In genomic region chr2:232385660-232386489, GRCh38 we compare ENCODE assay signal across 11 cellular contexts. TPM values are rescaled to one million over a fixed set of nuclear protein-coding genes. Genes with fewer than 3 reads are reported as not detected.
DNase-seq lines count a peak whose midpoint lies in the region; ATAC-seq and TF ChIP-seq lines count a peak whose summit lies in the region.
"Had no signal": no experiment of that assay in that cellular context is flagged by ENCODE, and none has a peak within 500 bp of the region (broad histone marks: within the 10 kb centered on the region; RNA-seq: fewer than 3 reads in every experiment).

No MANE protein-coding gene starts in this region.

- H3K27ac Mint-ChIP-seq in activated CD4-positive, alpha-beta T cell treated with anti-CD3 and anti-CD28 coated beads, Interleukin-2, amount 10 ng/mL, durations not matched to agents 24 days and 14 days = no peak overlapping the region

- H3K9me3 Mint-ChIP-seq in activated CD4-positive, alpha-beta T cell treated with anti-CD3 and anti-CD28 coated beads, Interleukin-2, amount 10 ng/mL, durations not matched to agents 24 days and 14 days = no peaks in the 10 kb centered on the region

- DNase-seq in GM04504 (ENCODE audit: low read depth) (peak; percentile 84), RWPE2 (ENCODE audit: low spot score) (no peak), foreskin fibroblast (peak; percentile 87 to 91), skeletal muscle cell (ENCODE audit: low read depth) (peak; percentile 52), NCI-H2107 (lab: John Stamatoyannopoulos, UW) (no peak)
- no peak for DNase-seq in activated CD4-positive, alpha-beta T cell treated with anti-CD3 and anti-CD28 coated beads, Interleukin-2, amount 10 ng/mL, durations not matched to agents 24 days and 14 days
- DNase-seq: stomach had no signal

- peaks cover 85% of the 10 kb centered on the region for H3K27me3 ChIP-seq in RWPE2 (ENCODE audit: insufficient read depth, poor library complexity, severe bottlenecking)

- TF ChIP-seq CTCF in RWPE2 (IDR thresholded peaks at IDR 0.05; ENCODE audit: poor library complexity, severe bottlenecking) (no peak), foreskin fibroblast (IDR thresholded peaks at IDR 0.05; ENCODE audit: low read depth, low read length) (no peak)

- no peak overlapping the region for H3K4me3 Mint-ChIP-seq in activated CD4-positive, alpha-beta T cell treated with anti-CD3 and anti-CD28 coated beads, Interleukin-2, amount 10 ng/mL, durations not matched to agents 24 days and 14 days

- no peaks in the 10 kb centered on the region for H3K4me1 Mint-ChIP-seq in activated CD4-positive, alpha-beta T cell treated with anti-CD3 and anti-CD28 coated beads, Interleukin-2, amount 10 ng/mL, durations not matched to agents 24 days and 14 days

- no peaks in the 10 kb centered on the region for H3K9me3 ChIP-seq in RWPE2 (ENCODE audit: severe bottlenecking)
- H3K9me3 ChIP-seq: stomach had no signal

- ATAC-seq in RWPE2 (ENCODE audit: low read depth) (peak; percentile 26; the same call in 2 of the 3 replicates), HG02588 (IDR thresholded peaks at IDR 0.05; ENCODE audit: unreplicated experiment) (no peak)

- H3K27me3 Mint-ChIP-seq in activated CD4-positive, alpha-beta T cell treated with anti-CD3 and anti-CD28 coated beads, Interleukin-2, amount 10 ng/mL, durations not matched to agents 24 days and 14 days = peaks cover 51% of the 10 kb centered on the region

- H3K36me3 ChIP-seq in RWPE2 (ENCODE audit: low read depth) = no peaks in the 10 kb centered on the region
- H3K36me3 ChIP-seq: stomach had no signal

- no peak overlapping the region for H3K27ac ChIP-seq in RWPE2 (ENCODE audit: poor library complexity, severe bottlenecking)
- H3K27ac ChIP-seq: KMS-11, stomach had no signal

- intact Hi-C loops in activated CD4-positive, alpha-beta T cell treated with anti-CD3 and anti-CD28 coated beads, Interleukin-2, amount 10 ng/mL, durations not matched to agents 24 days and 14 days (cut with micrococcal nuclease) = no loop called here

- no peaks in the 10 kb centered on the region for H3K4me1 ChIP-seq in RWPE2 (ENCODE audit: insufficient read depth, poor library complexity, severe bottlenecking)

- no peaks in the 10 kb centered on the region for H3K36me3 Mint-ChIP-seq in activated CD4-positive, alpha-beta T cell treated with anti-CD3 and anti-CD28 coated beads, Interleukin-2, amount 10 ng/mL, durations not matched to agents 24 days and 14 days (ENCODE audit: low read depth)

- H3K4me3 ChIP-seq in RWPE2 (ENCODE audit: severe bottlenecking) (no peak overlapping the region), foreskin fibroblast (ENCODE audit: low read depth in 1 of 2, low read length in 2 of 2) (peak overlapping the region in 1 of 2 donors; percentile 26), skeletal muscle cell (ENCODE audit: low read depth, low read length) (no peak overlapping the region)

RNA-seq across cellular contexts. Expression of gene ALPP, which starts 7.3 kb away (rescaled TPM):
- not detected in 2 replicates for total RNA-seq in activated CD4-positive, alpha-beta T cell treated with anti-CD3 and anti-CD28 coated beads, Interleukin-2, amount 10 ng/mL, durations not matched to agents 24 days and 14 days
- total RNA-seq: cerebellum, OCI-LY7, stomach had no signal

RNA-seq across cellular contexts. Expression of gene ALPG, which starts 20.8 kb away (rescaled TPM):
- total RNA-seq in activated CD4-positive, alpha-beta T cell treated with anti-CD3 and anti-CD28 coated beads, Interleukin-2, amount 10 ng/mL, durations not matched to agents 24 days and 14 days = not detected in 2 replicates
- total RNA-seq: cerebellum, OCI-LY7, stomach had no signal

Comparison
In these comparisons a context has a peak if more than half of its experiments do, and no peak if none do; other contexts are left out.
1. DNase-seq: peak in GM04504 (single experiment), foreskin fibroblast (2 of 2) and skeletal muscle cell (single experiment); none in RWPE2 (single experiment), NCI-H2107 (single experiment) and activated CD4-positive, alpha-beta T cell treated with anti-CD3 and anti-CD28 coated beads, Interleukin-2, amount 10 ng/mL, durations not matched to agents 24 days and 14 days (single experiment).